ENCODE assay signal across 8 cellular contexts in the genomic region with DNA sequence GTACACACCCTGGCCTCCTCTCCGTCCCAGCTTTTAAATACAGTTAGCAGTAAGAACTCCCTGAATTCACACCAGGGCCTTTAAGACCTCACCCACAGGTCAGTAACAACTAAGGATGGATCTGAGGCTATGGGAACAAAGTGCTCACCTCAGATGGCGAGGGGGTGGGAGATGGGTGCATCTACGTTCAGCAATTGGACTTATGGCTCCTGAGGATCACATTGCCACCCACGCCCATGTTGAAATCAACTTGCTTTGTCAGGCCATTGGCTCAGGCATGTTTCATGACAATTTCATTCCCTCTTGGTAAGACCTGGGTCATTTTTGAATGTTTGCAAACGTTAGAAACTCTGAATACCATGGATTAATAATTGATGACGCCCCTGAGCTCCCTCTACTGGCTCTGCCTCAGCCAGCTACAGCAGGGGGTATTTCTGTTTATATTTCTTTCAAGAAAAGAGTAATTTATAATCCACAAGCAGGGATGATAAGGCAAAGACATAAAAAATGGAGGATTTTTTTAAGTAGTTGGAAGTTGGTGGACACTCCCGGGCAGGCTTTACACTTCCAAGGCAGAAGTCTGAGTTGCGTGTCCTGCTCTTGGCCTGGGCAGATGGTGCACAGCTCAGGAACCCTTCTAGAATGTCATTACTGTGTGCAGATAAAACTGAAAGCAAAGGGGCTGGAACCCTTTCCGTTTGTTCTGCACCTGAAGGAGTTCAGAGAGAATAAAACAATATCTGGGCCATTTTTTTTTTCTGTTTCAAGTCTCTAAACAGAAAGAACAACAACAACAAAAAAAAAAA. TPM values are rescaled to one million over a fixed set of nuclear protein-coding genes. Genes with fewer than 3 reads are reported as not detected.
DNase-seq lines count a peak whose midpoint lies in the region; ATAC-seq and TF ChIP-seq lines count a peak whose summit lies in the region.

No MANE protein-coding gene starts in this region.

- peak; percentile 40 for ATAC-seq in HG02938 (IDR thresholded peaks at IDR 0.05; ENCODE audit: unreplicated experiment)
- ATAC-seq in activated T-helper 17 cell treated with anti-CD3 and anti-CD28 coated beads, Interleukin-2, amount 50 U/mL, for 72 hours (replicated peaks) = no peak

- no peak overlapping the region for H3K4me2 ChIP-seq in osteoblast (ENCODE audit: insufficient read depth, low read length)

- peak; percentile 55 for DNase-seq in NCI-H2029 treated with DMSO at 0.1 percent for 48 hours (lab: John Stamatoyannopoulos, UW)
- no peak for DNase-seq in NCI-H2029 (lab: John Stamatoyannopoulos, UW)
- no peak for DNase-seq in osteoblast (ENCODE audit: insufficient read length, low spot score, missing footprints)
- no peak for DNase-seq in NCI-H1105 (lab: John Stamatoyannopoulos, UW)
- no peak for DNase-seq in activated gamma-delta T cell (lab: John Stamatoyannopoulos, UW)
- no peak for DNase-seq in putamen (ENCODE audit: low spot score)

- no peaks in the 10 kb centered on the region for H4K20me1 ChIP-seq in osteoblast (ENCODE audit: insufficient read depth, low read length)

- H3K4me3 Mint-ChIP-seq in activated T-helper 17 cell treated with anti-CD3 and anti-CD28 coated beads, Interleukin-2, amount 50 U/mL, for 72 hours = peak overlapping the region; percentile 68

- no peak overlapping the region for H3K27ac ChIP-seq in osteoblast (ENCODE audit: low read depth, low read length)

- no peaks in the 10 kb centered on the region for H3K9me3 Mint-ChIP-seq in activated T-helper 17 cell treated with anti-CD3 and anti-CD28 coated beads, Interleukin-2, amount 50 U/mL, for 72 hours

- no peaks in the 10 kb centered on the region for H3K36me3 ChIP-seq in osteoblast (ENCODE audit: insufficient read depth, low read length)

- H3K4me3 ChIP-seq in osteoblast (ENCODE audit: insufficient read depth, low read length) = no peak overlapping the region

- H3K36me3 Mint-ChIP-seq in activated T-helper 17 cell treated with anti-CD3 and anti-CD28 coated beads, Interleukin-2, amount 50 U/mL, for 72 hours (ENCODE audit: low read depth) = peaks cover 5% of the 10 kb centered on the region

- peak overlapping the region; percentile 74 for H3K27ac Mint-ChIP-seq in activated T-helper 17 cell treated with anti-CD3 and anti-CD28 coated beads, Interleukin-2, amount 50 U/mL, for 72 hours

- no peaks in the 10 kb centered on the region for H3K79me2 ChIP-seq in osteoblast (ENCODE audit: insufficient read depth, low read length)

- peak overlapping the region; percentile 71 for H2AFZ ChIP-seq in osteoblast (ENCODE audit: low read length)

- H3K9me3 ChIP-seq in osteoblast (ENCODE audit: low read depth, low read length) = no peaks in the 10 kb centered on the region

- peak; percentile 39 for TF ChIP-seq CTCF in osteoblast (IDR thresholded peaks at IDR 0.05; ENCODE audit: extremely low read depth, low read depth, low read length)

- H3K4me1 Mint-ChIP-seq in activated T-helper 17 cell treated with anti-CD3 and anti-CD28 coated beads, Interleukin-2, amount 50 U/mL, for 72 hours = peaks cover 20% of the 10 kb centered on the region

- peaks cover 15% of the 10 kb centered on the region for H3K4me1 ChIP-seq in osteoblast (ENCODE audit: insufficient read depth, low read length)

- H3K27me3 Mint-ChIP-seq in activated T-helper 17 cell treated with anti-CD3 and anti-CD28 coated beads, Interleukin-2, amount 50 U/mL, for 72 hours = no peaks in the 10 kb centered on the region

- H3K27me3 ChIP-seq in osteoblast (ENCODE audit: insufficient read depth, low read length) = peaks cover 3% of the 10 kb centered on the region

RNA-seq across cellular contexts. Expression of gene LBR, which starts 13.7 kb away (rescaled TPM):
- 100 to 1,000 TPM; 123 to 184 TPM for total RNA-seq in activated T-helper 17 cell treated with anti-CD3 and anti-CD28 coated beads, Interleukin-2, amount 50 U/mL, for 72 hours
- total RNA-seq in osteoblast = 25.3 and 30.4 TPM in 2 replicates
